ENCODE assay signal across 1 cellular context in genomic region chr2:68441179-68441993, GRCh38.
TF ChIP-seq lines count a peak whose summit lies in the region.

No MANE protein-coding gene starts in this region.

TF ChIP-seq in K562, 482 proteins besides CTCF, POLR2A, EP300 and RAD21 (continued from another document):
- TF ChIP-seq MXD1 (CRISPR knock-in tag; IDR thresholded peaks at IDR 0.05; ENCODE audit: borderline replicate concordance, poor library complexity, severe bottlenecking) (no peak), CHD1 (IDR thresholded peaks at IDR 0.05; ENCODE audit: low read length) (no peak), ZNF655 (CRISPR knock-in tag; IDR thresholded peaks at IDR 0.05) (no peak), NELFE (IDR thresholded peaks at IDR 0.05; ENCODE audit: insufficient read depth, insufficient read length) (no peak), TEAD4 (IDR thresholded peaks at IDR 0.05; ENCODE audit: low read length) (no peak; the same call in 1 of the 2 replicates), TEAD4 (CRISPR knock-in tag; IDR thresholded peaks at IDR 0.05; ENCODE audit: borderline replicate concordance) (no peak), LCOR (CRISPR knock-in tag; IDR thresholded peaks at IDR 0.05) (peak; percentile 52; the same call in 1 of the 2 replicates), ZNF124 (CRISPR knock-in tag; IDR thresholded peaks at IDR 0.05) (no peak), FOXJ2 (tag; IDR thresholded peaks at IDR 0.05) (peak; percentile 69; the same call in 1 of the 2 replicates), ZBTB9 (CRISPR knock-in tag; IDR thresholded peaks at IDR 0.05) (no peak), EP400 (IDR thresholded peaks at IDR 0.05) (no peak; the same call in 1 of the 2 replicates), ATF1 (CRISPR knock-in tag; IDR thresholded peaks at IDR 0.05) (no peak), ATF1 (tag; IDR thresholded peaks at IDR 0.05) (no peak), KAT7 (CRISPR knock-in tag; IDR thresholded peaks at IDR 0.05; ENCODE audit: borderline replicate concordance) (no peak), RB1 (IDR thresholded peaks at IDR 0.05; ENCODE audit: low read depth) (peak; percentile 31; the same call in 1 of the 2 replicates), ZNF586 (CRISPR knock-in tag; conservative IDR thresholded peaks at IDR 0.05) (no peak), CTBP1 (IDR thresholded peaks at IDR 0.05; ENCODE audit: borderline replicate concordance) (peak; percentile 18; the same call in 1 of the 2 replicates), ARID2 (IDR thresholded peaks at IDR 0.05) (peak; percentile 88), BRF2 (IDR thresholded peaks at IDR 0.05; ENCODE audit: borderline replicate concordance, insufficient read depth, insufficient read length) (no peak), ZC3H11A (IDR thresholded peaks at IDR 0.05; ENCODE audit: low read depth, low read length) (0 out of 2 replicates have a peak, but pooled peaks have one; percentile 46), DEAF1 (CRISPR knock-in tag; IDR thresholded peaks at IDR 0.05) (peak; percentile 98), POLR2AphosphoS2 (IDR thresholded peaks at IDR 0.05; ENCODE audit: low read length) (no peak), L3MBTL2 (IDR thresholded peaks at IDR 0.05) (no peak; the same call in none of the 2 replicates), JUN (IDR thresholded peaks at IDR 0.05; ENCODE audit: borderline replicate concordance, low read depth, low read length) (0 out of 2 replicates have a peak, but pooled peaks have one; percentile 21), JUN (CRISPR knock-in tag; IDR thresholded peaks at IDR 0.05; ENCODE audit: borderline replicate concordance) (no peak), SNIP1 (IDR thresholded peaks at IDR 0.05; ENCODE audit: low read depth) (no peak), ZNF395 (CRISPR knock-in tag; IDR thresholded peaks at IDR 0.05) (peak; percentile 19; the same call in 1 of the 2 replicates), ILK (tag; IDR thresholded peaks at IDR 0.05; ENCODE audit: borderline replicate concordance, low read depth) (no peak), ERF (CRISPR knock-in tag; IDR thresholded peaks at IDR 0.05) (0 out of 2 replicates have a peak, but pooled peaks have one; percentile 8), TFE3 (CRISPR knock-in tag; IDR thresholded peaks at IDR 0.05) (no peak), BACH1 (tag; IDR thresholded peaks at IDR 0.05) (peak; percentile 68), ZNF175 (CRISPR knock-in tag; IDR thresholded peaks at IDR 0.05; ENCODE audit: low read depth) (no peak), YY1 (IDR thresholded peaks at IDR 0.05; ENCODE audit: borderline replicate concordance in 1 of 3, control insufficient read depth in 1 of 3, extremely low read depth in 1 of 3, insufficient read depth in 3 of 3, insufficient read length in 1 of 3, insufficient replicate concordance in 2 of 3, low read depth in 1 of 3, low read length in 2 of 3) (peak in 2 of 3 experiments; percentile 22 to 55), RCOR1 (IDR thresholded peaks at IDR 0.05; ENCODE audit: borderline replicate concordance in 1 of 2, low read depth in 2 of 2, low read length in 2 of 2) (peak in 1 of 2 experiments; percentile 37; a peak in 1 of 4 replicates), U2AF1 (optimal IDR thresholded peaks at IDR 0.05; ENCODE audit: low read depth, low read length) (no peak), NCOA2 (IDR thresholded peaks at IDR 0.05; ENCODE audit: partially characterized antibody in 2 of 2) (no peak)
TF ChIP-seq in K562: peak in this region for 51.
